Comparison of ENCODE assay signal across 16 cellular contexts in the genomic region with DNA sequence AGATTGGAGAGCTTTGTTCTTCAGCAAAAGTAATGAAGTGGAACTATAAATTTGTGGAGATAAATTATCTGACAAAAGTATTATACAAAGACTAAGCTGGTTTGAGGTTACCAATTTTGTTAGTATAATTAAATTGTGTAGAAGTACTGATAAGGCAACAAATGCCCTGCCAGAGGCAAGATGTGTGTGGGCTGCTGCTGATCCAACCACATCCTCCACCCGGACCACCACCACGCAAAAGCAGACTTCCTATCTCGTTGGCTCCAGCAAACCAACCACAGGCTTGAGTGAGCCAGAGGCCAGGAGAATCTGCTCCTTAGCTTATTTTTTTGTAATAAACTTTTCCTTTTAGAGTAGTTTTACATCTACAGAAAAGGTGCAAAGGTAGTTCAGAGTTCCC.
"Had no signal": no experiment of that assay in that cellular context is flagged by ENCODE, and none has a peak within 500 bp of the region (broad histone marks: within the 10 kb centered on the region; RNA-seq: fewer than 3 reads in every experiment).

No MANE protein-coding gene starts in this region.

- H3K27me3 ChIP-seq: adrenal gland, colonic mucosa, gastroesophageal sphincter, sigmoid colon, transverse colon had no signal

- H3K36me3 Mint-ChIP-seq: activated CD4-positive, alpha-beta memory T cell treated with anti-CD3 and anti-CD28 coated beads for 36 hours had no signal

- H3K4me3 ChIP-seq: adrenal gland, colonic mucosa, gastroesophageal sphincter, sigmoid colon, transverse colon had no signal

- H3K4me3 Mint-ChIP-seq: activated CD4-positive, alpha-beta memory T cell treated with anti-CD3 and anti-CD28 coated beads for 36 hours; activated naive CD4-positive, alpha-beta T cell treated with anti-CD3 and anti-CD28 coated beads for 36 hours; nephron had no signal

- H3K9me3 ChIP-seq: adrenal gland, colonic mucosa, gastroesophageal sphincter, sigmoid colon, transverse colon had no signal

- ATAC-seq: gastroesophageal sphincter had no signal

- H3K9me3 Mint-ChIP-seq: activated CD4-positive, alpha-beta memory T cell treated with anti-CD3 and anti-CD28 coated beads for 36 hours; activated naive CD4-positive, alpha-beta T cell treated with anti-CD3 and anti-CD28 coated beads for 36 hours; nephron had no signal

- H3K36me3 ChIP-seq: adrenal gland, colonic mucosa, gastroesophageal sphincter, sigmoid colon, transverse colon had no signal

- H3K27ac Mint-ChIP-seq: activated CD4-positive, alpha-beta memory T cell treated with anti-CD3 and anti-CD28 coated beads for 36 hours; activated naive CD4-positive, alpha-beta T cell treated with anti-CD3 and anti-CD28 coated beads for 36 hours; nephron had no signal

- H3K27ac ChIP-seq: adrenal gland, colonic mucosa, gastroesophageal sphincter, sigmoid colon, transverse colon had no signal

- DNase-seq: activated CD4-positive, alpha-beta memory T cell treated with anti-CD3 and anti-CD28 coated beads for 36 hours; activated naive CD4-positive, alpha-beta T cell treated with anti-CD3 and anti-CD28 coated beads for 36 hours; adrenal gland; caudate nucleus; colonic mucosa; hippocampal formation; kidney glomerular epithelial cell; mesendoderm; occipital lobe; sigmoid colon; stimulated activated CD4-positive, alpha-beta T cell treated with anti-CD3 and anti-CD28 coated beads, Interleukin-12 subunit alpha, Interleukin-12 subunit beta, amount 100 ng/mL, for 4 hours; stimulated activated naive CD4-positive, alpha-beta T cell; substantia nigra; transverse colon had no signal

- H3K4me1 ChIP-seq: colonic mucosa had no signal
